Comparison of ENCODE assay signal across 10 cellular contexts in the genomic region with DNA sequence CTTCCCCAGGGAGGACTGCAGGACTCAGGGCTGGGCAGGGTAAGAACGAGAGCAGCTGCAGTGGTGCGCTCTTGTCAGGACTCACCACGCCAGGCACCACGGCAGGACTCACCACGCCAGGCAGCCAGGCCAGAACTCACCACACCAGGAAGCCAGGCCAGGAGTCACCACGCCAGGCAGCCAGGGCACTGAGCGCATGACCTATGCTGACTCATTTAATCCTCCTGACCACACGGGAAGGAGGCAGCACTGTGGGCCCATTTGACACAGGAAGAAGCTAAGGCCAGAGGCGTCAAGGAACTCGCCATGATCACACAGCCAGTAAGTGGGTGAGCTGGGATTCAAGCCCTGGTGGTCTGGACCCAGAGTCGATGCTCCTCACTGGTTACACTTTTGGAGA.
DNase-seq lines count a peak whose midpoint lies in the region; ATAC-seq and TF ChIP-seq lines count a peak whose summit lies in the region.
"Had no signal": no experiment of that assay in that cellular context is flagged by ENCODE, and none has a peak within 500 bp of the region (broad histone marks: within the 10 kb centered on the region; RNA-seq: fewer than 3 reads in every experiment).

No MANE protein-coding gene starts in this region.

- DNase-seq in CD8-positive, alpha-beta memory T cell = no peak
- DNase-seq in LoVo (ENCODE audit: low spot score) = peak; percentile 9
- DNase-seq in astrocyte of the cerebellum (ENCODE audit: low read depth) = peak; percentile 29
- DNase-seq in mesenchymal stem cell = peak; percentile 79
- no peak for DNase-seq in aorta
- DNase-seq in Peyer's patch = no peak
- no peak for DNase-seq in erythroblast (lab: John Stamatoyannopoulos, UW)
- DNase-seq in NCI-H1105 (lab: John Stamatoyannopoulos, UW) = no peak
- DNase-seq: DMS79, KG1 had no signal

- H3K27ac Mint-ChIP-seq in CD8-positive, alpha-beta memory T cell = peak overlapping the region in 6 of 8 donors; percentile 23 to 61 (median 50)

- TF ChIP-seq CTCF in astrocyte of the cerebellum (IDR thresholded peaks at IDR 0.05; ENCODE audit: low read depth, low read length, missing control alignments) (no peak), Peyer's patch (IDR thresholded peaks at IDR 0.05) (no peak)

- H2AFZ ChIP-seq in mesenchymal stem cell (ENCODE audit: low read depth, low read length) = no peak overlapping the region

- no peak overlapping the region for H3K4me3 ChIP-seq in CD8-positive, alpha-beta memory T cell (ENCODE audit: low read length)
- H3K4me3 ChIP-seq in astrocyte of the cerebellum (ENCODE audit: low read depth, low read length) (no peak overlapping the region), mesenchymal stem cell (ENCODE audit: insufficient read depth in 1 of 2, low read depth in 1 of 2, low read length in 2 of 2) (no peak overlapping the region), aorta (ENCODE audit: low read length in 2 of 2) (no peak overlapping the region), Peyer's patch (no peak overlapping the region)

- H2BK120ac ChIP-seq in mesenchymal stem cell (ENCODE audit: low read depth, low read length) = no peak overlapping the region

- H3K9ac ChIP-seq in mesenchymal stem cell (ENCODE audit: low read length) = no peak overlapping the region

- H2BK12ac ChIP-seq in mesenchymal stem cell (ENCODE audit: low read length in 2 of 2) = no peak overlapping the region

- no peaks in the 10 kb centered on the region for H3K9me3 ChIP-seq in CD8-positive, alpha-beta memory T cell (ENCODE audit: low read length)
- H3K9me3 ChIP-seq in mesenchymal stem cell (ENCODE audit: control insufficient read depth, low read length) (no peaks in the 10 kb centered on the region), aorta (ENCODE audit: control insufficient read depth, low read length) (no peaks in the 10 kb centered on the region), Peyer's patch (no peaks in the 10 kb centered on the region)

- WGBS in mesenchymal stem cell = 52% methylated on average over 11 of the region's 11 CpGs
- 80 to 85% methylated on average over 11 of the region's 11 CpGs for WGBS in aorta, 2 donors

- H2AK5ac ChIP-seq in mesenchymal stem cell (ENCODE audit: low read length, severe bottlenecking) = no peak overlapping the region

- no peak overlapping the region for H3K23ac ChIP-seq in mesenchymal stem cell (ENCODE audit: low read length in 2 of 2)

- H3K36me3 Mint-ChIP-seq in CD8-positive, alpha-beta memory T cell = peaks cover 15 to 85% (median 23%) of the 10 kb centered on the region in 3 donors

- H4K91ac ChIP-seq in mesenchymal stem cell (ENCODE audit: low read length) = no peak overlapping the region

- no peak for ATAC-seq in aorta (ENCODE audit: low FRiP score)

- POLR2A ChIA-PET in CD8-positive, alpha-beta memory T cell (lab: Charles Lee) = no interaction called here

- intact Hi-C loops in aorta (cut with DNase I) = no loop called here

- H3K27ac ChIP-seq in CD8-positive, alpha-beta memory T cell (ENCODE audit: low read depth, low read length) = no peak overlapping the region
- H3K27ac ChIP-seq in mesenchymal stem cell (ENCODE audit: low read length, poor library complexity, severe bottlenecking) (no peak overlapping the region), aorta (ENCODE audit: low read depth in 1 of 2, low read length in 2 of 2) (no peak overlapping the region), Peyer's patch (no peak overlapping the region)

- TF ChIP-seq POLR2A in Peyer's patch (IDR thresholded peaks at IDR 0.05) (no peak), erythroblast (IDR thresholded peaks at IDR 0.05; ENCODE audit: low read length) (no peak)

- peaks cover 0 to 14% of the 10 kb centered on the region in 2 donors for H3K27me3 Mint-ChIP-seq in CD8-positive, alpha-beta memory T cell

- no peaks in the 10 kb centered on the region for H3K27me3 ChIP-seq in CD8-positive, alpha-beta memory T cell (ENCODE audit: insufficient read depth, low read length, poor library complexity, severe bottlenecking)
- H3K27me3 ChIP-seq in mesenchymal stem cell (ENCODE audit: control insufficient read depth in 1 of 2, insufficient read depth in 1 of 2, low read length in 2 of 2) (peaks cover 0 to 9% of the 10 kb centered on the region in 2 experiments), aorta (ENCODE audit: control insufficient read depth in 1 of 2, insufficient read depth in 2 of 2, low read length in 1 of 2) (no peaks in the 10 kb centered on the region), Peyer's patch (no peaks in the 10 kb centered on the region)

- no peak overlapping the region for H3K4ac ChIP-seq in mesenchymal stem cell (ENCODE audit: low read depth in 1 of 2, low read length in 2 of 2)

- no peak overlapping the region for H3K4me2 ChIP-seq in mesenchymal stem cell (ENCODE audit: low read length, poor library complexity, severe bottlenecking)

- no peak overlapping the region for H4K8ac ChIP-seq in mesenchymal stem cell (ENCODE audit: low read length)

- CTCF ChIA-PET in CD8-positive, alpha-beta memory T cell (lab: Charles Lee) = interaction anchor here (1.7 kb wide), 1 partner anchor 17 kb away, joined by 6 read pairs; no protein-coding TSS in a partner anchor

- H3K18ac ChIP-seq in mesenchymal stem cell (ENCODE audit: low read depth in 1 of 2, low read length in 2 of 2) = no peak overlapping the region

- no peaks in the 10 kb centered on the region for H3K4me1 ChIP-seq in CD8-positive, alpha-beta memory T cell (ENCODE audit: insufficient read depth, low read length)
- H3K4me1 ChIP-seq in mesenchymal stem cell (ENCODE audit: control insufficient read depth, insufficient read depth, low read depth, low read length) = peaks cover 14% of the 10 kb centered on the region
- no peaks in the 10 kb centered on the region for H3K4me1 ChIP-seq in aorta (ENCODE audit: control insufficient read depth in 1 of 2, insufficient read depth in 2 of 2, low read length in 2 of 2)
- no peaks in the 10 kb centered on the region for H3K4me1 ChIP-seq in Peyer's patch

- H3K36me3 ChIP-seq in CD8-positive, alpha-beta memory T cell (ENCODE audit: insufficient read depth, low read length) = peaks cover 51% of the 10 kb centered on the region
- H3K36me3 ChIP-seq in mesenchymal stem cell (ENCODE audit: control insufficient read depth in 1 of 2, insufficient read depth in 2 of 2, low read depth in 1 of 2, low read length in 2 of 2) = peaks cover 0 to 29% of the 10 kb centered on the region in 2 experiments
- H3K36me3 ChIP-seq in aorta (ENCODE audit: control insufficient read depth in 1 of 2, insufficient read depth in 2 of 2, low read length in 1 of 2) = peaks cover 0 to 16% of the 10 kb centered on the region in 2 donors
- H3K36me3 ChIP-seq in Peyer's patch = peaks cover 0 to 39% (median 0%) of the 10 kb centered on the region in 3 donors

- no peak overlapping the region for H2BK15ac ChIP-seq in mesenchymal stem cell (ENCODE audit: low read depth, poor library complexity, severe bottlenecking)

- H3K4me3 Mint-ChIP-seq in CD8-positive, alpha-beta memory T cell = no peak overlapping the region

- H3K9me3 Mint-ChIP-seq in CD8-positive, alpha-beta memory T cell = no peaks in the 10 kb centered on the region

- in situ Hi-C loops in astrocyte of the cerebellum (cut with HindIII; ENCODE audit: low sequenced_read_pairs) = no loop called here

- no peak overlapping the region for H2BK5ac ChIP-seq in mesenchymal stem cell (ENCODE audit: low read depth, low read length, poor library complexity, severe bottlenecking)

- no peak overlapping the region for H3K14ac ChIP-seq in mesenchymal stem cell (ENCODE audit: low read length in 2 of 2)

- peaks cover 3 to 12% (median 4%) of the 10 kb centered on the region in 3 donors for H3K4me1 Mint-ChIP-seq in CD8-positive, alpha-beta memory T cell

- no peaks in the 10 kb centered on the region for H3K79me1 ChIP-seq in mesenchymal stem cell (replicated peaks; ENCODE audit: low read length, poor library complexity, severe bottlenecking)

Comparison
In these comparisons a context has a peak if more than half of its experiments do, and no peak if none do; other contexts are left out.
1. DNase-seq: peak in LoVo (single experiment), astrocyte of the cerebellum (single experiment) and mesenchymal stem cell (single experiment); none in CD8-positive, alpha-beta memory T cell (0 of 5), aorta (0 of 2), Peyer's patch (0 of 3), erythroblast (0 of 2) and NCI-H1105 (single experiment).